6 cellular contexts compared by ENCODE assay signal in the genomic region with DNA sequence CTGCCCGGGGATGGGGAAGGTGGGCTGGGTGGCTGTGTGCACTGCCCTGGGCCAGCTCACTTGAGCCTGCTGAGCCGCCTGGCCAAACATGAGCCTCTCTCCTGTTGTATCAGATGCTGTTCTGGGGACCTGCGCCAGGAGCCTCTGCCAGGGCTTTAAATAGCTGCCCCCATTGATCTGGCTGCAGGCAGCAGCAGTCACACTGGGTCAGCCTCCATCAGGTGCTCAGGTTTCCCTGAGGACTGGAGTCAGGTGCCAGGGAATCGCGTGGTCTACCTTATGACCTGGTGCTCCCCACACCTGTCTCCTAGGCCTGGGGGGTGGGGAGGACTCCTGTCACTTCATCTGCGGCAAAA. TPM values are rescaled to one million over a fixed set of nuclear protein-coding genes. Genes with fewer than 3 reads are reported as not detected.
DNase-seq lines count a peak whose midpoint lies in the region; ATAC-seq, FAIRE-seq and TF ChIP-seq lines count a peak whose summit lies in the region.

No MANE protein-coding gene starts in this region.

- H3K36me3 Mint-ChIP-seq in central memory CD8-positive, alpha-beta T cell (ENCODE audit: insufficient read depth) = peaks cover 22% of the 10 kb centered on the region

- no peak for TF ChIP-seq CTCF in osteoblast (IDR thresholded peaks at IDR 0.05; ENCODE audit: extremely low read depth, low read depth, low read length)

- H3K79me2 ChIP-seq in osteoblast (ENCODE audit: insufficient read depth, low read length) = no peaks in the 10 kb centered on the region

- no peaks in the 10 kb centered on the region for H3K27me3 ChIP-seq in osteoblast (ENCODE audit: insufficient read depth, low read length)

- no peak for FAIRE-seq in HTR-8/SVneo (lab: Jason Lieb, UNC)

- no peaks in the 10 kb centered on the region for H3K9me3 Mint-ChIP-seq in central memory CD8-positive, alpha-beta T cell

- no peaks in the 10 kb centered on the region for H3K9me3 ChIP-seq in osteoblast (ENCODE audit: low read depth, low read length)

- H2AFZ ChIP-seq in osteoblast (ENCODE audit: low read length) = no peak overlapping the region

- H3K27ac ChIP-seq in osteoblast (ENCODE audit: low read depth, low read length) = peak overlapping the region; percentile 99

- peaks cover 22% of the 10 kb centered on the region for H4K20me1 ChIP-seq in osteoblast (ENCODE audit: insufficient read depth, low read length)

- H3K4me1 ChIP-seq in osteoblast (ENCODE audit: insufficient read depth, low read length) = peaks cover 34% of the 10 kb centered on the region

- H3K4me2 ChIP-seq in osteoblast (ENCODE audit: insufficient read depth, low read length) = peak overlapping the region; percentile 99

- peaks cover 54% of the 10 kb centered on the region for H3K4me1 Mint-ChIP-seq in central memory CD8-positive, alpha-beta T cell

- DNase-seq in NCI-H2029 (lab: John Stamatoyannopoulos, UW) (peak; percentile 84), osteoblast (ENCODE audit: insufficient read length, low spot score, missing footprints) (peak; percentile 45), T1000 (lab: John Stamatoyannopoulos, UW) (no peak), RPMI8226 (no peak), HTR-8/SVneo (ENCODE audit: insufficient read length, low spot score) (no peak)
- DNase-seq in central memory CD8-positive, alpha-beta T cell (ENCODE audit: low spot score in 2 of 2) = no peak

- H3K4me3 ChIP-seq in osteoblast (ENCODE audit: insufficient read depth, low read length) = peak overlapping the region; percentile 86

- no peak for ATAC-seq in central memory CD8-positive, alpha-beta T cell (replicated peaks; ENCODE audit: extremely low read depth, poor library complexity, severe bottlenecking)

- no peaks in the 10 kb centered on the region for H3K27me3 Mint-ChIP-seq in central memory CD8-positive, alpha-beta T cell

- H3K36me3 ChIP-seq in osteoblast (ENCODE audit: insufficient read depth, low read length) = peaks cover 48% of the 10 kb centered on the region

- H3K4me3 Mint-ChIP-seq in central memory CD8-positive, alpha-beta T cell = peak overlapping the region; percentile 91

- H3K27ac Mint-ChIP-seq in central memory CD8-positive, alpha-beta T cell (ENCODE audit: low read depth) = peak overlapping the region; percentile 96

RNA-seq across cellular contexts. Expression of gene CCDC28B, which starts 0.7 kb away (rescaled TPM):
- total RNA-seq in osteoblast = 8.0 and 11.8 TPM in 2 replicates

RNA-seq across cellular contexts. Expression of gene IQCC, which starts 5.8 kb away (rescaled TPM):
- 1.8 TPM in 2 replicates for total RNA-seq in osteoblast

RNA-seq across cellular contexts. Expression of gene DCDC2B, which starts 9.2 kb away (rescaled TPM):
- total RNA-seq in osteoblast = under 0.01 TPM in 1 of 2 replicates, not detected in the other

RNA-seq across cellular contexts. Expression of gene TXLNA, which starts 20.2 kb away (rescaled TPM):
- total RNA-seq in osteoblast = 136 and 140 TPM in 2 replicates

RNA-seq across cellular contexts. Expression of gene TMEM234, which starts 22.5 kb away (rescaled TPM):
- total RNA-seq in osteoblast = 21.5 and 24.2 TPM in 2 replicates

Comparison
In these comparisons a context has a peak if more than half of its experiments do, and no peak if none do; other contexts are left out.
1. DNase-seq: peak in NCI-H2029 (single experiment) and osteoblast (single experiment); none in central memory CD8-positive, alpha-beta T cell (0 of 2), T1000 (single experiment), RPMI8226 (single experiment) and HTR-8/SVneo (single experiment).